ENCODE assay signal across 9 cellular contexts in the genomic region with DNA sequence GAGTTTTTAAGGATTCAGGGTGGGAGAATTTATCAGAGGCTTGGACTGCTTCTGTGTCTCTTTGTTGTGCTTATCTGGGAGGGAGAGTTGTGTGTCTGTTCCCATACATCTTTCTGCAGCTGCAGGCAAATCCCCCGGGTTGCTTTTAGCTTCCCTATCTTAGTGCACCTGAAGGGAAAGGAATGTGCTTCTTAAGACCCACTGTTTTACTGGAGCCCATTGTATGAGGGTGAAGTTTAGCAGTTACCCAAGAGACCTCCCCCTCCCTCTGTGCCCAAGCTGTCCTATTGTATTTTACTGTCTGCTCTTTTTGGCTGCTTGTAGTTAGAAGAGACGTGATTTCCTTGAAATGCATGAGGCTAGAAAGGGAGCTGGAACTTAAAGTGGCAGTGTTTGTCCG. TPM values are rescaled to one million over a fixed set of nuclear protein-coding genes. Genes with fewer than 3 reads are reported as not detected.
A peak's percentile ranks its signal among the peaks of the same experiment; 100 is the strongest.
DNase-seq lines count a peak whose midpoint lies in the region; ATAC-seq and TF ChIP-seq lines count a peak whose summit lies in the region.
"Not testable (repeated sequence)": the region's sequence is repeated elsewhere in the genome, so short reads cannot be mapped to it uniquely, and the experiment has no call there.
"Had no signal": no experiment of that assay in that cellular context is flagged by ENCODE, and none has a peak within 500 bp of the region (broad histone marks: within the 10 kb centered on the region; RNA-seq: fewer than 3 reads in every experiment).

No MANE protein-coding gene starts in this region.

- H3K4me2 ChIP-seq in parathyroid adenoma (ENCODE audit: low read length), result not testable (repeated sequence)

- H3K27me3 Mint-ChIP-seq in activated CD4-positive, alpha-beta T cell treated with anti-CD3 and anti-CD28 coated beads, Interleukin-2, amount 10 ng/mL, durations not matched to agents 7 days and 5 days; activated naive CD8-positive, alpha-beta T cell; naive thymus-derived CD4-positive, alpha-beta T cell: not testable (repeated sequence)

- H3K9me3 Mint-ChIP-seq in activated CD4-positive, alpha-beta T cell treated with anti-CD3 and anti-CD28 coated beads, Interleukin-2, amount 10 ng/mL, durations not matched to agents 7 days and 5 days; activated naive CD8-positive, alpha-beta T cell (ENCODE audit: low read depth): not testable (repeated sequence)
- H3K9me3 Mint-ChIP-seq in naive thymus-derived CD4-positive, alpha-beta T cell, result peaks cover 0 to 18% (median 13%) of the 10 kb centered on the region in 11 donors

- not testable (repeated sequence) for H3K9ac ChIP-seq in NT2/D1 (ENCODE audit: insufficient read length, low read depth); parathyroid adenoma

- not testable (repeated sequence) for H3K79me2 ChIP-seq in parathyroid adenoma

- not testable (repeated sequence) for ATAC-seq in naive thymus-derived CD4-positive, alpha-beta T cell

- DNase-seq in ELF-1 (ENCODE audit: low read depth, low spot score) (peak; percentile 74), NT2/D1 (ENCODE audit: low read depth, low spot score) (peak; percentile 63)
- DNase-seq in activated CD4-positive, alpha-beta T cell treated with anti-CD3 and anti-CD28 coated beads, Interleukin-2, amount 10 ng/mL, durations not matched to agents 7 days and 5 days; cardiac muscle cell (ENCODE audit: low read depth in 1 of 2, low spot score in 1 of 2); naive thymus-derived CD4-positive, alpha-beta T cell: not testable (repeated sequence)

- H3K36me3 ChIP-seq in NT2/D1 (ENCODE audit: insufficient read depth, insufficient read length, low read length); cardiac muscle cell; naive thymus-derived CD4-positive, alpha-beta T cell (ENCODE audit: control insufficient read depth in 2 of 3, insufficient read depth in 3 of 3, low read length in 3 of 3); parathyroid adenoma (ENCODE audit: control insufficient read depth, insufficient read depth, low read length): not testable (repeated sequence)

- not testable (repeated sequence) for H3K36me3 Mint-ChIP-seq in activated CD4-positive, alpha-beta T cell treated with anti-CD3 and anti-CD28 coated beads, Interleukin-2, amount 10 ng/mL, durations not matched to agents 7 days and 5 days (ENCODE audit: low read depth); activated naive CD8-positive, alpha-beta T cell; naive thymus-derived CD4-positive, alpha-beta T cell

- H3K4me3 Mint-ChIP-seq in activated CD4-positive, alpha-beta T cell treated with anti-CD3 and anti-CD28 coated beads, Interleukin-2, amount 10 ng/mL, durations not matched to agents 7 days and 5 days; activated naive CD8-positive, alpha-beta T cell: not testable (repeated sequence)
- peak overlapping the region in 9 of 10 donors; percentile 26 to 72 (median 63) for H3K4me3 Mint-ChIP-seq in naive thymus-derived CD4-positive, alpha-beta T cell

- not testable (repeated sequence) for H3K4me3 ChIP-seq in NT2/D1 (ENCODE audit: insufficient read length, low read depth); cardiac muscle cell; naive thymus-derived CD4-positive, alpha-beta T cell (ENCODE audit: low read length); parathyroid adenoma (ENCODE audit: low read depth, low read length)

- peaks cover 66% of the 10 kb centered on the region for H3K27me3 ChIP-seq in NT2/D1 (ENCODE audit: insufficient read depth, insufficient read length)
- H3K27me3 ChIP-seq in cardiac muscle cell; naive thymus-derived CD4-positive, alpha-beta T cell (ENCODE audit: control insufficient read depth in 2 of 2, insufficient read depth in 2 of 2, low read length in 2 of 2); parathyroid adenoma (ENCODE audit: control insufficient read depth, insufficient read depth, low read length): not testable (repeated sequence)

- H3K4me1 ChIP-seq in NT2/D1 (ENCODE audit: insufficient read depth, insufficient read length); parathyroid adenoma: not testable (repeated sequence)
- H3K4me1 ChIP-seq in cardiac muscle cell (ENCODE audit: low read depth), result peaks cover 12% of the 10 kb centered on the region
- peaks cover 8 to 41% of the 10 kb centered on the region in 2 donors for H3K4me1 ChIP-seq in naive thymus-derived CD4-positive, alpha-beta T cell (ENCODE audit: control insufficient read depth in 2 of 2, insufficient read depth in 2 of 2, low read length in 2 of 2)

- not testable (repeated sequence) for H3K9me3 ChIP-seq in NT2/D1 (ENCODE audit: insufficient read depth, low read length); cardiac muscle cell (ENCODE audit: low read depth); naive thymus-derived CD4-positive, alpha-beta T cell (ENCODE audit: control insufficient read depth in 2 of 3, low read length in 3 of 3); parathyroid adenoma (ENCODE audit: control insufficient read depth, low read length)

- H3K27ac Mint-ChIP-seq in activated CD4-positive, alpha-beta T cell treated with anti-CD3 and anti-CD28 coated beads, Interleukin-2, amount 10 ng/mL, durations not matched to agents 7 days and 5 days, result peak overlapping the region; percentile 68
- H3K27ac Mint-ChIP-seq in activated naive CD8-positive, alpha-beta T cell, result peak overlapping the region; percentile 51
- H3K27ac Mint-ChIP-seq in naive thymus-derived CD4-positive, alpha-beta T cell, result peak overlapping the region in 8 of 9 donors; percentile 82 to 91 (median 86)

- intact Hi-C loops in naive thymus-derived CD4-positive, alpha-beta T cell (cut with micrococcal nuclease), result not testable (repeated sequence)

- peak overlapping the region; percentile 40 for H2AFZ ChIP-seq in parathyroid adenoma

- peak overlapping the region; percentile 16 for H3K27ac ChIP-seq in cardiac muscle cell
- H3K27ac ChIP-seq in naive thymus-derived CD4-positive, alpha-beta T cell (ENCODE audit: low read depth, low read length), result peak overlapping the region; percentile 27
- not testable (repeated sequence) for H3K27ac ChIP-seq in parathyroid adenoma

- not testable (repeated sequence) for TF ChIP-seq CTCF in cardiac muscle cell (IDR thresholded peaks at IDR 0.05; ENCODE audit: low read depth, low read length); parathyroid adenoma (IDR thresholded peaks at IDR 0.05)

- H3K4me1 Mint-ChIP-seq in activated CD4-positive, alpha-beta T cell treated with anti-CD3 and anti-CD28 coated beads, Interleukin-2, amount 10 ng/mL, durations not matched to agents 7 days and 5 days, result peaks cover 48% of the 10 kb centered on the region
- H3K4me1 Mint-ChIP-seq in activated naive CD8-positive, alpha-beta T cell (ENCODE audit: low read depth), result peaks cover 57% of the 10 kb centered on the region
- peaks cover 32 to 76% (median 66%) of the 10 kb centered on the region in 7 donors for H3K4me1 Mint-ChIP-seq in naive thymus-derived CD4-positive, alpha-beta T cell

- CTCF ChIA-PET in activated CD4-positive, alpha-beta T cell treated with anti-CD3 and anti-CD28 coated beads, Interleukin-2, amount 10 ng/mL, durations not matched to agents 7 days and 5 days (lab: Charles Lee), result interaction anchor here (1.0 kb wide), 1 partner anchor 14 kb away, joined by 3 read pairs; no protein-coding TSS in a partner anchor
- CTCF ChIA-PET in naive thymus-derived CD4-positive, alpha-beta T cell (lab: Charles Lee), result interaction anchor here (0.7 kb wide), 1 partner anchor 159 kb away, joined by 3 read pairs; no protein-coding TSS in a partner anchor

- POLR2A ChIA-PET in activated CD4-positive, alpha-beta T cell treated with anti-CD3 and anti-CD28 coated beads, Interleukin-2, amount 10 ng/mL, durations not matched to agents 7 days and 5 days (lab: Charles Lee), result not testable (repeated sequence)
- POLR2A ChIA-PET in naive thymus-derived CD4-positive, alpha-beta T cell (lab: Charles Lee), result interaction anchor here (1.0 to 3.1 kb wide), 4 partner anchors 16 to 208 kb away, joined by 3 to 13 read pairs (median 5); no protein-coding TSS in a partner anchor

RNA-seq across cellular contexts. Expression of a gene that starts 53.7 kb away (rescaled TPM):
- not detected for total RNA-seq in activated CD4-positive, alpha-beta T cell treated with anti-CD3 and anti-CD28 coated beads, Interleukin-2, amount 10 ng/mL, durations not matched to agents 7 days and 5 days
- not detected in 2 replicates for total RNA-seq in cardiac muscle cell
- polyA plus RNA-seq in cardiac muscle cell, result not detected in 2 replicates
- total RNA-seq in naive thymus-derived CD4-positive, alpha-beta T cell, result not detected
- polyA plus RNA-seq in naive thymus-derived CD4-positive, alpha-beta T cell, result not detected
- total RNA-seq: HT1080 had no signal
- polyA plus RNA-seq: BJ had no signal

RNA-seq across cellular contexts. Expression of a gene that starts 57.0 kb away (rescaled TPM):
- not detected for total RNA-seq in activated CD4-positive, alpha-beta T cell treated with anti-CD3 and anti-CD28 coated beads, Interleukin-2, amount 10 ng/mL, durations not matched to agents 7 days and 5 days
- total RNA-seq in cardiac muscle cell, result not detected in 2 replicates
- polyA plus RNA-seq in cardiac muscle cell, result not detected in 2 replicates
- total RNA-seq in naive thymus-derived CD4-positive, alpha-beta T cell, result not detected
- not detected for polyA plus RNA-seq in naive thymus-derived CD4-positive, alpha-beta T cell
- total RNA-seq: HT1080 had no signal
- polyA plus RNA-seq: BJ had no signal
